In the genomic region with DNA sequence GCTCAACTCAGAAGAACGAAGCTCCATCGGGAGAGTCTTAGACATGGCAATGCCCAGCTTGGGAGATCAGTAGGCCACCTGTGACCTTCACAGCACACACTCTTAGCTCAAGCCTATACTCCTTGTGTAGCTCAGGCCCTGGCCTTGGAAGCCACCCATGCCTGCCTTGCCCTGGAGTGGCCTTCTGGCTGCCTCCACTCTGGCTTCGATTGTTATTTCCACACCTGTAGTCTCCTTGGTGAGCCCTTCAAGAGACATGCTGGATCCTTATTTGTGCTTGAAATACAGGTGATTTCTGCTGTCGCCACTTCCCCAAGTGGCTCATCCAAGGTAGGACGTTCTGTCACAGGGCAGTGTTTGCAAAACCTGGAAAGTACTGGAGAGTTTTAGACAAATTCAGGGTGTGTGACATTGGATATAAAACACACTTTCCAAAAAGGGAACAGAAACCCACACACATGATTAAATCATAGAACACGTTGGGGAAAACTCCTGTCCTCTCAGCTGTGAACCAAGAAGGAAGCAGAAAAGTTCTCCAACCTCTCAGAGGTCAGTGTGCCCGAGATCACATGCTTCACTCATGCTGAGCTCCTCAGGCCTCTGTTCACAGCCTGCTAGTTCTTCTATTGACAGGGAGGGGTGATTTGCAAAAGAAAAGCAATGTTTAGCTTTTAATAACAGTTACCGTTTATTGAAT, we compare ENCODE assay signal across 11 cellular contexts.
DNase-seq lines count a peak whose midpoint lies in the region; ATAC-seq and TF ChIP-seq lines count a peak whose summit lies in the region.
"Had no signal": no experiment of that assay in that cellular context is flagged by ENCODE, and none has a peak within 500 bp of the region (broad histone marks: within the 10 kb centered on the region; RNA-seq: fewer than 3 reads in every experiment).

No MANE protein-coding gene starts in this region.

- no peaks in the 10 kb centered on the region for H3F3A ChIP-seq in MM.1S (ENCODE audit: insufficient read depth, low read length)

- no peak overlapping the region for H3K4me3 ChIP-seq in MM.1S (ENCODE audit: low read length)
- H3K4me3 ChIP-seq: ascending aorta had no signal

- H3K4me1 ChIP-seq in MM.1S (ENCODE audit: low read length), result no peaks in the 10 kb centered on the region
- H3K4me1 ChIP-seq: ascending aorta, parathyroid adenoma had no signal

- no peak overlapping the region for H3K27ac Mint-ChIP-seq in activated T-helper 17 cell treated with anti-CD3 and anti-CD28 coated beads, Interleukin-2, amount 50 U/mL, for 72 hours

- ATAC-seq in GM18907 (IDR thresholded peaks at IDR 0.05; ENCODE audit: unreplicated experiment), result peak; percentile 65
- ATAC-seq in HG02870 (IDR thresholded peaks at IDR 0.05; ENCODE audit: unreplicated experiment), result peak; percentile 71
- no peak for ATAC-seq in activated T-helper 17 cell treated with anti-CD3 and anti-CD28 coated beads, Interleukin-2, amount 50 U/mL, for 72 hours (replicated peaks)
- no peak for ATAC-seq in HG03095 (IDR thresholded peaks at IDR 0.05; ENCODE audit: unreplicated experiment)

- H3K27me3 Mint-ChIP-seq in activated T-helper 17 cell treated with anti-CD3 and anti-CD28 coated beads, Interleukin-2, amount 50 U/mL, for 72 hours, result no peaks in the 10 kb centered on the region

- no peak overlapping the region for H3K9ac ChIP-seq in MM.1S (ENCODE audit: low read length)
- H3K9ac ChIP-seq: parathyroid adenoma had no signal

- no peak overlapping the region for H3K27ac ChIP-seq in MM.1S (ENCODE audit: low read length)
- H3K27ac ChIP-seq: ascending aorta, parathyroid adenoma had no signal

- no peaks in the 10 kb centered on the region for H3K9me2 ChIP-seq in MM.1S (replicated peaks; ENCODE audit: insufficient read depth, low read length)

- peaks cover 5% of the 10 kb centered on the region for H3K9me3 Mint-ChIP-seq in activated T-helper 17 cell treated with anti-CD3 and anti-CD28 coated beads, Interleukin-2, amount 50 U/mL, for 72 hours

- no peaks in the 10 kb centered on the region for H3K27me3 ChIP-seq in MM.1S (replicated peaks; ENCODE audit: insufficient read depth, low read length)
- H3K27me3 ChIP-seq: ascending aorta had no signal

- no peak overlapping the region for H2AFZ ChIP-seq in MM.1S (ENCODE audit: low read length)
- H2AFZ ChIP-seq: parathyroid adenoma had no signal

- no peak overlapping the region for H3K4me3 Mint-ChIP-seq in activated T-helper 17 cell treated with anti-CD3 and anti-CD28 coated beads, Interleukin-2, amount 50 U/mL, for 72 hours

- H3K79me2 ChIP-seq in MM.1S (ENCODE audit: low read length), result no peaks in the 10 kb centered on the region
- H3K79me2 ChIP-seq: parathyroid adenoma had no signal

- no peak for TF ChIP-seq CTCF in MM.1S (IDR thresholded peaks at IDR 0.05; ENCODE audit: low read length)

- no peaks in the 10 kb centered on the region for H3K36me3 Mint-ChIP-seq in activated T-helper 17 cell treated with anti-CD3 and anti-CD28 coated beads, Interleukin-2, amount 50 U/mL, for 72 hours (ENCODE audit: low read depth)

- H3K36me3 ChIP-seq in MM.1S (replicated peaks; ENCODE audit: insufficient read depth, low read length), result no peaks in the 10 kb centered on the region
- H3K36me3 ChIP-seq: ascending aorta had no signal

- no peaks in the 10 kb centered on the region for H3K4me1 Mint-ChIP-seq in activated T-helper 17 cell treated with anti-CD3 and anti-CD28 coated beads, Interleukin-2, amount 50 U/mL, for 72 hours

- no peaks in the 10 kb centered on the region for H4K20me1 ChIP-seq in MM.1S (ENCODE audit: insufficient read depth, low read length)

- H3K9me3 ChIP-seq in MM.1S (replicated peaks; ENCODE audit: insufficient read depth, low read length), result no peaks in the 10 kb centered on the region
- H3K9me3 ChIP-seq: ascending aorta had no signal

- DNase-seq in Ammon's horn (ENCODE audit: low spot score), result peak; percentile 66
- peak; percentile 19 for DNase-seq in RPMI8226
- DNase-seq in MM.1S, result no peak
- DNase-seq in kidney tubule cell (ENCODE audit: low spot score), result no peak
- DNase-seq: stimulated activated CD4-positive, alpha-beta T cell treated with anti-CD3 and anti-CD28 coated beads, Interleukin-4, amount 100 ng/mL, for 4 hours had no signal

- H3K4me2 ChIP-seq in MM.1S (ENCODE audit: low read depth, low read length), result no peak overlapping the region

Comparison
In these comparisons a context has a peak if more than half of its experiments do, and no peak if none do; other contexts are left out.
1. DNase-seq: peak in Ammon's horn (single experiment) and RPMI8226 (single experiment); none in MM.1S (single experiment) and kidney tubule cell (single experiment).
2. ATAC-seq: peak in GM18907 (single experiment) and HG02870 (single experiment); none in activated T-helper 17 cell treated with anti-CD3 and anti-CD28 coated beads, Interleukin-2, amount 50 U/mL, for 72 hours (single experiment) and HG03095 (single experiment).